8 cellular contexts compared by ENCODE assay signal in genomic region chr11:62171261-62171723, GRCh38. TPM values are rescaled to one million over a fixed set of nuclear protein-coding genes. Genes with fewer than 3 reads are reported as not detected.
DNase-seq lines count a peak whose midpoint lies in the region; ATAC-seq and TF ChIP-seq lines count a peak whose summit lies in the region.

No MANE protein-coding gene starts in this region.

- peak; percentile 78 for DNase-seq in DMS114 treated with DMSO at 0.1 percent for 48 hours (lab: John Stamatoyannopoulos, UW; ENCODE audit: unreplicated experiment)
- DNase-seq in LoVo (ENCODE audit: low spot score): peak; percentile 77
- DNase-seq in RPMI7951 (ENCODE audit: low read depth): peak; percentile 70
- DNase-seq in activated T-helper 1 cell treated with Interleukin-2 at 50 U/mL for 16 hours (ENCODE audit: low read depth): peak; percentile 33
- peak; percentile 82 for DNase-seq in fibroblast of mammary gland (ENCODE audit: low read depth)
- peak; percentile 88 for DNase-seq in neuronal stem cell (ENCODE audit: low spot score)
- peak in 40 of 49 donors; percentile 5 to 82 (median 58) for DNase-seq in substantia nigra (lab: John Stamatoyannopoulos, UW)

- no peaks in the 10 kb centered on the region for H3K36me3 ChIP-seq in neuronal stem cell (replicated peaks in 1 of 2; ENCODE audit: control insufficient read depth in 2 of 2, insufficient read depth in 2 of 2, low read length in 2 of 2)

- no peak overlapping the region for H2BK120ac ChIP-seq in neuronal stem cell (ENCODE audit: low read depth, low read length)

- H3K4me3 ChIP-seq in fibroblast of mammary gland (ENCODE audit: control insufficient read depth, low read depth, low read length) (no peak overlapping the region), neuronal stem cell (ENCODE audit: low read length in 2 of 2) (no peak overlapping the region)

- H2BK12ac ChIP-seq in neuronal stem cell (ENCODE audit: low read length): no peak overlapping the region

- H2AFZ ChIP-seq in neuronal stem cell (ENCODE audit: low read length): peak overlapping the region; percentile 52

- no peak overlapping the region for H3K23ac ChIP-seq in neuronal stem cell (ENCODE audit: low read depth, low read length, poor library complexity)

- H3K4ac ChIP-seq in neuronal stem cell (ENCODE audit: low read length): no peak overlapping the region

- H3K4me1 ChIP-seq in neuronal stem cell (ENCODE audit: control insufficient read depth in 2 of 2, insufficient read depth in 1 of 2, low read depth in 1 of 2, low read length in 2 of 2): peaks cover 0 to 1% of the 10 kb centered on the region in 2 donors

- H4K8ac ChIP-seq in neuronal stem cell (ENCODE audit: low read depth, low read length): no peak overlapping the region

- no peak overlapping the region for H4K91ac ChIP-seq in neuronal stem cell (ENCODE audit: low read depth, low read length, poor library complexity)

- TF ChIP-seq CTCF in fibroblast of mammary gland (conservative IDR thresholded peaks at IDR 0.05; ENCODE audit: control insufficient read depth, insufficient read depth, low read depth, low read length): peak; percentile 79

- H3K9me3 ChIP-seq in neuronal stem cell (replicated peaks in 1 of 2; ENCODE audit: control insufficient read depth in 2 of 2, insufficient read depth in 1 of 2, low read depth in 1 of 2, low read length in 2 of 2): no peaks in the 10 kb centered on the region

- H2BK5ac ChIP-seq in neuronal stem cell (ENCODE audit: low read length): no peak overlapping the region

- no peak overlapping the region for H3K14ac ChIP-seq in neuronal stem cell (ENCODE audit: low read length)

- no peaks in the 10 kb centered on the region for H3K79me1 ChIP-seq in neuronal stem cell (ENCODE audit: low read depth, low read length)

- 100% methylated on average over 1 of the region's 14 CpGs; no CpG with 5 or more reads in 1 of the 2 donors for WGBS in neuronal stem cell (ENCODE audit: extremely low coverage in 2 of 2, insufficient read length in 2 of 2, insufficient replicate concordance in 1 of 2), 2 donors

- ATAC-seq in GM21529 (IDR thresholded peaks at IDR 0.05; ENCODE audit: unreplicated experiment): no peak

- no peak overlapping the region for H3K18ac ChIP-seq in neuronal stem cell (ENCODE audit: low read length)

- no peak overlapping the region for H3K27ac ChIP-seq in neuronal stem cell (replicated peaks; ENCODE audit: low read length)
- no peak overlapping the region for H3K27ac ChIP-seq in substantia nigra (ENCODE audit: low read depth, low read length, poor library complexity, severe bottlenecking)

- H2AK5ac ChIP-seq in neuronal stem cell (ENCODE audit: low read depth, low read length): no peak overlapping the region

- H3K4me2 ChIP-seq in neuronal stem cell (ENCODE audit: insufficient read depth, low read length, poor library complexity, severe bottlenecking): peak overlapping the region; percentile 43

- no peak overlapping the region for H3K9ac ChIP-seq in neuronal stem cell (ENCODE audit: low read depth, low read length, poor library complexity)

- H2BK15ac ChIP-seq in neuronal stem cell (ENCODE audit: low read length): no peak overlapping the region

- peaks cover 0 to 40% (median 2%) of the 10 kb centered on the region in 3 experiments for H3K27me3 ChIP-seq in neuronal stem cell (ENCODE audit: control insufficient read depth in 3 of 3, insufficient read depth in 3 of 3, low read depth in 1 of 3, low read length in 3 of 3)

RNA-seq across cellular contexts. Expression of gene SCGB1D1, which starts 18.7 kb away (rescaled TPM):
- not detected in 2 replicates for total RNA-seq in RPMI7951 (2014; rRNA removed; shearing (Covaris generic))
- polyA plus RNA-seq in neuronal stem cell (2013, experiment 1 of 2): not detected
- not detected for polyA plus RNA-seq in neuronal stem cell (2013, experiment 2 of 2)

RNA-seq across cellular contexts. Expression of gene SCGB2A1, which starts 37.2 kb away (rescaled TPM):
- not detected in 2 replicates for total RNA-seq in RPMI7951 (2014; rRNA removed; shearing (Covaris generic))
- not detected for polyA plus RNA-seq in neuronal stem cell (2013, experiment 1 of 2)
- polyA plus RNA-seq in neuronal stem cell (2013, experiment 2 of 2): not detected

RNA-seq across cellular contexts. Expression of gene INCENP, which starts 47.5 kb away (rescaled TPM):
- 89.0 and 105 TPM in 2 replicates for total RNA-seq in RPMI7951 (2014; rRNA removed; shearing (Covaris generic))
- 57.5 TPM for polyA plus RNA-seq in neuronal stem cell (2013, experiment 1 of 2)
- 59.1 TPM for polyA plus RNA-seq in neuronal stem cell (2013, experiment 2 of 2)

Comparison
In these comparisons a context has a peak if more than half of its experiments do, and no peak if none do; other contexts are left out.
1. DNase-seq: peak in every context shown above with its lines; median percentile 88 in neuronal stem cell; 82 in fibroblast of mammary gland; 78 in DMS114 treated with DMSO at 0.1 percent for 48 hours; 77 in LoVo; 70 in RPMI7951; 58 in substantia nigra; 33 in activated T-helper 1 cell treated with Interleukin-2 at 50 U/mL for 16 hours.